Comparison of ENCODE assay signal across 25 cellular contexts in the genomic region with DNA sequence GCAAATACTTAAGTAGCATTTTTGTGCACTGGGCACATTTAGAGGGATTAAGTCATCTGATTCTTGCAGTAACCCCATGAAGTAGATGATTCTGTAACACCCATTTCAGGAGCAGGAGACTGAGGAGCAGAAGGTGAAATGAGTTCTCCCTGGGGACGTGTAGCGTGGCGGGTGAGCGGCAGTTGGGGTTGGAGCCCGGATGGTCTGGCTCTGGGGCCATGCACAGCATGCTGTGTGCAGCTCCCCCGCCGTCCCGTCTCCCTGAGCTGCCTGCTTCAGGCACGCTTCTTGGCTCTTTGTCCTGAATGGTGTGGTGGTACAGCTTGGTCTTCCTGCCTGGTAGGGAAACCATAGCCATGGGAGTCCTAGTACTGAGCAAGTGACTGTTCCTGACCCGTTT. TPM values are rescaled to one million over a fixed set of nuclear protein-coding genes. Genes with fewer than 3 reads are reported as not detected.
DNase-seq lines count a peak whose midpoint lies in the region; ATAC-seq and TF ChIP-seq lines count a peak whose summit lies in the region.
"Had no signal": no experiment of that assay in that cellular context is flagged by ENCODE, and none has a peak within 500 bp of the region (broad histone marks: within the 10 kb centered on the region; RNA-seq: fewer than 3 reads in every experiment).

No MANE protein-coding gene starts in this region.

- H3K36me3 Mint-ChIP-seq in activated CD4-positive, alpha-beta T cell treated with anti-CD3 and anti-CD28 coated beads, Interleukin-2, amount 10 ng/mL, durations not matched to agents 24 days and 14 days (ENCODE audit: low read depth): peaks cover 14% of the 10 kb centered on the region
- peaks cover 14% of the 10 kb centered on the region for H3K36me3 Mint-ChIP-seq in activated naive CD8-positive, alpha-beta T cell treated with anti-CD3 and anti-CD28 coated beads, Interleukin-2, amount 10 ng/mL, durations not matched to agents 7 days and 5 days
- no peaks in the 10 kb centered on the region for H3K36me3 Mint-ChIP-seq in nephron progenitor cell (ENCODE audit: low read depth)

- no peaks in the 10 kb centered on the region for H3K36me3 ChIP-seq in KMS-11 (ENCODE audit: insufficient read depth)
- no peaks in the 10 kb centered on the region for H3K36me3 ChIP-seq in HAP-1 (replicated peaks)
- H3K36me3 ChIP-seq: BE2C, gastrocnemius medialis had no signal

- H3K4me1 Mint-ChIP-seq in activated CD4-positive, alpha-beta T cell treated with anti-CD3 and anti-CD28 coated beads, Interleukin-2, amount 10 ng/mL, durations not matched to agents 24 days and 14 days: peaks cover 97% of the 10 kb centered on the region
- H3K4me1 Mint-ChIP-seq in activated naive CD8-positive, alpha-beta T cell treated with anti-CD3 and anti-CD28 coated beads, Interleukin-2, amount 10 ng/mL, durations not matched to agents 7 days and 5 days: peaks cover 88% of the 10 kb centered on the region
- H3K4me1 Mint-ChIP-seq in nephron progenitor cell: peaks cover 73% of the 10 kb centered on the region

- H3K27me3 ChIP-seq in KMS-11 (ENCODE audit: insufficient read depth, low read depth): no peaks in the 10 kb centered on the region
- H3K27me3 ChIP-seq in HAP-1 (ENCODE audit: low read depth): no peaks in the 10 kb centered on the region
- H3K27me3 ChIP-seq: BE2C, dorsolateral prefrontal cortex, gastrocnemius medialis had no signal

- H3K27me3 Mint-ChIP-seq in activated CD4-positive, alpha-beta T cell treated with anti-CD3 and anti-CD28 coated beads, Interleukin-2, amount 10 ng/mL, durations not matched to agents 24 days and 14 days: no peaks in the 10 kb centered on the region
- H3K27me3 Mint-ChIP-seq in activated naive CD8-positive, alpha-beta T cell treated with anti-CD3 and anti-CD28 coated beads, Interleukin-2, amount 10 ng/mL, durations not matched to agents 7 days and 5 days: no peaks in the 10 kb centered on the region
- H3K27me3 Mint-ChIP-seq in nephron progenitor cell (ENCODE audit: low read depth, poor library complexity): no peaks in the 10 kb centered on the region

- TF ChIP-seq CTCF in KMS-11 (conservative IDR thresholded peaks at IDR 0.05; ENCODE audit: low read depth, low read length) (no peak), nephron progenitor cell (IDR thresholded peaks at IDR 0.05) (no peak)

- no peaks in the 10 kb centered on the region for H4K20me1 ChIP-seq in KMS-11 (ENCODE audit: insufficient read depth)

- no peaks in the 10 kb centered on the region for H3K9me3 ChIP-seq in HAP-1
- H3K9me3 ChIP-seq: BE2C, gastrocnemius medialis, psoas muscle had no signal

- H3K4me3 Mint-ChIP-seq in activated CD4-positive, alpha-beta T cell treated with anti-CD3 and anti-CD28 coated beads, Interleukin-2, amount 10 ng/mL, durations not matched to agents 24 days and 14 days: peak overlapping the region; percentile 29
- no peak overlapping the region for H3K4me3 Mint-ChIP-seq in activated naive CD8-positive, alpha-beta T cell treated with anti-CD3 and anti-CD28 coated beads, Interleukin-2, amount 10 ng/mL, durations not matched to agents 7 days and 5 days
- H3K4me3 Mint-ChIP-seq in nephron progenitor cell: no peak overlapping the region
- H3K4me3 Mint-ChIP-seq: neural crest cell had no signal

- H3K4me3 ChIP-seq in KMS-11 (IDR thresholded peaks at IDR 0.05; ENCODE audit: insufficient read depth, low read depth, low read length) (no peak overlapping the region), HAP-1 (no peak overlapping the region)
- H3K4me3 ChIP-seq: dorsolateral prefrontal cortex, gastrocnemius medialis, K562, psoas muscle, SK-N-MC, skin epidermis had no signal

- H3K4me2 ChIP-seq in KMS-11: peak overlapping the region; percentile 97; the same call in 1 of the 2 replicates

- intact Hi-C loops in activated CD4-positive, alpha-beta T cell treated with anti-CD3 and anti-CD28 coated beads, Interleukin-2, amount 10 ng/mL, durations not matched to agents 24 days and 14 days (cut with micrococcal nuclease): no loop called here

- H3K4me1 ChIP-seq in KMS-11 (ENCODE audit: low read depth, poor library complexity, severe bottlenecking) (peaks cover 100% of the 10 kb centered on the region), HAP-1 (peaks cover 6% of the 10 kb centered on the region)

- peaks cover 95% of the 10 kb centered on the region for H3K79me2 ChIP-seq in KMS-11 (ENCODE audit: insufficient read depth, low read depth)

- no peaks in the 10 kb centered on the region for H3K9me3 Mint-ChIP-seq in activated CD4-positive, alpha-beta T cell treated with anti-CD3 and anti-CD28 coated beads, Interleukin-2, amount 10 ng/mL, durations not matched to agents 24 days and 14 days
- no peaks in the 10 kb centered on the region for H3K9me3 Mint-ChIP-seq in activated naive CD8-positive, alpha-beta T cell treated with anti-CD3 and anti-CD28 coated beads, Interleukin-2, amount 10 ng/mL, durations not matched to agents 7 days and 5 days
- no peaks in the 10 kb centered on the region for H3K9me3 Mint-ChIP-seq in nephron progenitor cell
- H3K9me3 Mint-ChIP-seq: activated T-cell treated with anti-CD3 and anti-CD28 coated beads, Interleukin-2, amount 50 U/mL, for 72 hours; neural crest cell had no signal

- in situ Hi-C loops in HAP-1 (cut with MboI; ENCODE audit: low sequenced_read_pairs): no loop called here

- H3K9ac ChIP-seq in KMS-11: no peak overlapping the region; the same call in 1 of the 2 replicates

- H3K27ac Mint-ChIP-seq in activated CD4-positive, alpha-beta T cell treated with anti-CD3 and anti-CD28 coated beads, Interleukin-2, amount 10 ng/mL, durations not matched to agents 24 days and 14 days: peak overlapping the region; percentile 83
- peak overlapping the region; percentile 76 for H3K27ac Mint-ChIP-seq in activated naive CD8-positive, alpha-beta T cell treated with anti-CD3 and anti-CD28 coated beads, Interleukin-2, amount 10 ng/mL, durations not matched to agents 7 days and 5 days
- peak overlapping the region; percentile 65 for H3K27ac Mint-ChIP-seq in nephron progenitor cell

- H2AFZ ChIP-seq in KMS-11 (ENCODE audit: low read depth): no peak overlapping the region

- H3K27ac ChIP-seq in KMS-11: peak overlapping the region; percentile 99; the same call in 1 of the 2 replicates
- H3K27ac ChIP-seq: gastrocnemius medialis, psoas muscle, SK-N-MC, skin epidermis had no signal

- POLR2A ChIA-PET in activated naive CD8-positive, alpha-beta T cell treated with anti-CD3 and anti-CD28 coated beads, Interleukin-2, amount 10 ng/mL, durations not matched to agents 7 days and 5 days (lab: Charles Lee): interaction anchor here (13.6 kb wide), 1 partner anchor 13 kb away, joined by 171 read pairs; no protein-coding TSS in a partner anchor

- ATAC-seq in activated naive CD8-positive, alpha-beta T cell treated with anti-CD3 and anti-CD28 coated beads, Interleukin-2, amount 10 ng/mL, durations not matched to agents 7 days and 5 days (ENCODE audit: low read depth): no peak
- ATAC-seq: activated T-cell treated with anti-CD3 and anti-CD28 coated beads, Interleukin-2, amount 50 U/mL, for 72 hours; gastrocnemius medialis; K562; psoas muscle had no signal

- DNase-seq in activated CD4-positive, alpha-beta T cell treated with anti-CD3 and anti-CD28 coated beads, Interleukin-2, amount 10 ng/mL, durations not matched to agents 24 days and 14 days: peak; percentile 55
- DNase-seq in activated CD4-positive, alpha-beta T cell treated with anti-CD3 and anti-CD28 coated beads for 4 hours: no peak
- DNase-seq in activated naive CD8-positive, alpha-beta T cell treated with anti-CD3 and anti-CD28 coated beads, Interleukin-2, amount 10 ng/mL, durations not matched to agents 7 days and 5 days: no peak
- DNase-seq in nephron progenitor cell (no peak), OCI-M1 (lab: John Stamatoyannopoulos, UW) (no peak), DMS 273 treated with DMSO at 0.1 percent for 48 hours (lab: John Stamatoyannopoulos, UW) (no peak), HAP-1 (ENCODE audit: low spot score in 2 of 2) (no peak)
- DNase-seq: activated T-cell treated with anti-CD3 and anti-CD28 coated beads, Interleukin-2, amount 50 U/mL, for 72 hours; amygdala; BE2C; caudate nucleus; dorsolateral prefrontal cortex; gastrocnemius medialis; GF-D8; mesendoderm; NCI-H1048; NCI-H2029; NCI-H345; psoas muscle; stimulated activated CD4-positive, alpha-beta T cell treated with anti-CD3 and anti-CD28 coated beads, Interleukin-2, amount 100 ng/mL, for 48 hours had no signal

RNA-seq across cellular contexts. Expression of gene INPP4A, which starts 32.4 kb away (rescaled TPM):
- 40.2 and 45.0 TPM in 2 replicates for total RNA-seq in activated CD4-positive, alpha-beta T cell treated with anti-CD3 and anti-CD28 coated beads, Interleukin-2, amount 10 ng/mL, durations not matched to agents 24 days and 14 days
- total RNA-seq in activated naive CD8-positive, alpha-beta T cell treated with anti-CD3 and anti-CD28 coated beads, Interleukin-2, amount 10 ng/mL, durations not matched to agents 7 days and 5 days: 100 to 1,000 TPM; 147 to 159 TPM
